2 cellular contexts compared by ENCODE assay signal in genomic region chr9:124768275-124768674, GRCh38.
TF ChIP-seq lines count a peak whose summit lies in the region.

No MANE protein-coding gene starts in this region.

TF ChIP-seq in HCT116, 20 proteins besides CTCF, POLR2A, EP300 and RAD21:
- TF ChIP-seq CEBPB (IDR thresholded peaks at IDR 0.05; ENCODE audit: low read depth): no peak
- no peak for TF ChIP-seq ZNF274 (IDR thresholded peaks at IDR 0.05; ENCODE audit: low read depth, low read length)
- TF ChIP-seq SIN3A (IDR thresholded peaks at IDR 0.05; ENCODE audit: low read depth): no peak
- TF ChIP-seq MAX (IDR thresholded peaks at IDR 0.05): no peak
- no peak for TF ChIP-seq SP1 (IDR thresholded peaks at IDR 0.05; ENCODE audit: low read depth)
- TF ChIP-seq SRF (IDR thresholded peaks at IDR 0.05; ENCODE audit: low read depth): no peak
- TF ChIP-seq TCF7L2 (IDR thresholded peaks at IDR 0.05; ENCODE audit: borderline replicate concordance, extremely low read depth, insufficient read depth, insufficient read length): no peak
- no peak for TF ChIP-seq FOSL1 (IDR thresholded peaks at IDR 0.05; ENCODE audit: low read depth)

TF ChIP-seq in H1, 55 proteins besides CTCF, POLR2A, EP300 and RAD21:
- TF ChIP-seq SIN3A (conservative IDR thresholded peaks at IDR 0.05 in 1 of 2, IDR thresholded peaks at IDR 0.05 in 1 of 2; ENCODE audit: low read depth in 1 of 2, low read length in 2 of 2): no peak
- TF ChIP-seq BACH1 (IDR thresholded peaks at IDR 0.05; ENCODE audit: low read length): no peak
- TF ChIP-seq CBX5 (IDR thresholded peaks at IDR 0.05; ENCODE audit: low read depth, low read length): no peak
- TF ChIP-seq ATF3 (IDR thresholded peaks at IDR 0.05; ENCODE audit: insufficient read depth, low read depth, low read length): no peak
- no peak for TF ChIP-seq RNF2 (IDR thresholded peaks at IDR 0.05; ENCODE audit: borderline replicate concordance, low read depth, low read length, missing control alignments, poor library complexity, severe bottlenecking)
- no peak for TF ChIP-seq POLR2AphosphoS5 (IDR thresholded peaks at IDR 0.05; ENCODE audit: low read depth, low read length)
- no peak for TF ChIP-seq MAX (IDR thresholded peaks at IDR 0.05)
- no peak for TF ChIP-seq EGR1 (IDR thresholded peaks at IDR 0.05; ENCODE audit: borderline replicate concordance, low read depth, low read length)
- no peak for TF ChIP-seq HDAC2 (IDR thresholded peaks at IDR 0.05; ENCODE audit: borderline replicate concordance in 1 of 2, low read depth in 2 of 2, low read length in 2 of 2)
- TF ChIP-seq JUN (IDR thresholded peaks at IDR 0.05; ENCODE audit: low read depth, low read length): no peak
- no peak for TF ChIP-seq SIX5 (IDR thresholded peaks at IDR 0.05; ENCODE audit: low read depth, low read length)
- no peak for TF ChIP-seq GABPA (IDR thresholded peaks at IDR 0.05; ENCODE audit: borderline replicate concordance, insufficient read depth, low read length)
- TF ChIP-seq MAFK (IDR thresholded peaks at IDR 0.05; ENCODE audit: low read depth, low read length): no peak
- no peak for TF ChIP-seq SIRT6 (IDR thresholded peaks at IDR 0.05; ENCODE audit: low read length)
- no peak for TF ChIP-seq CREB1 (IDR thresholded peaks at IDR 0.05)
- TF ChIP-seq CHD7 (IDR thresholded peaks at IDR 0.05; ENCODE audit: insufficient replicate concordance, low read length): no peak
- TF ChIP-seq RFX5 (IDR thresholded peaks at IDR 0.05; ENCODE audit: borderline replicate concordance, low read depth, low read length): no peak
